1 cellular context compared by ENCODE assay signal in the genomic region with DNA sequence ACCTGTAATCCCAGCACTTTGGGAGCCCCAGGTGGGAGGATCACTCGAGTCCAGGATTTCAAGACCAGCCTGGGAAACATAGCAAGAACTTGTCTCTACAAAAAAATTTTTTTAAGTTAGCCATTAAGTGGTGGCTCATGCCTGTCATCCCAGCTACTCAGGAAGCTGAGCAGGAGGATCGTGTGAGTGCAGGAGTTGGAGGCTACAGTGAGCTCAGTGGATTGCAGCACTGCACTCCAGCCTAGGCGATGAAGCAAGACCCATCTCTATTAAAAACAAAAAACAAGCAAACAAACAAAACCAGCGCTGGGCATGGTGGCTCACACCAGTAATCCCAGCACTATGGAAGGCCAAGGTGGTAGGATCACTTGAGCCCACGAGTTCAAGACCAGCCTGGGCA.
TF ChIP-seq lines count a peak whose summit lies in the region.

No MANE protein-coding gene starts in this region.

TF ChIP-seq in K562, 482 proteins besides CTCF, POLR2A, EP300 and RAD21 (continued from another document):
- TF ChIP-seq NCOA4 (IDR thresholded peaks at IDR 0.05; ENCODE audit: partially characterized antibody), result no peak
- no peak for TF ChIP-seq CHD4 (IDR thresholded peaks at IDR 0.05; ENCODE audit: insufficient read depth, insufficient replicate concordance, low read depth, low read length, poor library complexity, severe bottlenecking)
- TF ChIP-seq KLF6 (CRISPR knock-in tag; IDR thresholded peaks at IDR 0.05; ENCODE audit: borderline replicate concordance), result no peak
- TF ChIP-seq ARID2 (IDR thresholded peaks at IDR 0.05), result no peak
- peak; percentile 30 for TF ChIP-seq CEBPB (tag; IDR thresholded peaks at IDR 0.05)
